ENCODE assay signal across 31 cellular contexts in the genomic region with DNA sequence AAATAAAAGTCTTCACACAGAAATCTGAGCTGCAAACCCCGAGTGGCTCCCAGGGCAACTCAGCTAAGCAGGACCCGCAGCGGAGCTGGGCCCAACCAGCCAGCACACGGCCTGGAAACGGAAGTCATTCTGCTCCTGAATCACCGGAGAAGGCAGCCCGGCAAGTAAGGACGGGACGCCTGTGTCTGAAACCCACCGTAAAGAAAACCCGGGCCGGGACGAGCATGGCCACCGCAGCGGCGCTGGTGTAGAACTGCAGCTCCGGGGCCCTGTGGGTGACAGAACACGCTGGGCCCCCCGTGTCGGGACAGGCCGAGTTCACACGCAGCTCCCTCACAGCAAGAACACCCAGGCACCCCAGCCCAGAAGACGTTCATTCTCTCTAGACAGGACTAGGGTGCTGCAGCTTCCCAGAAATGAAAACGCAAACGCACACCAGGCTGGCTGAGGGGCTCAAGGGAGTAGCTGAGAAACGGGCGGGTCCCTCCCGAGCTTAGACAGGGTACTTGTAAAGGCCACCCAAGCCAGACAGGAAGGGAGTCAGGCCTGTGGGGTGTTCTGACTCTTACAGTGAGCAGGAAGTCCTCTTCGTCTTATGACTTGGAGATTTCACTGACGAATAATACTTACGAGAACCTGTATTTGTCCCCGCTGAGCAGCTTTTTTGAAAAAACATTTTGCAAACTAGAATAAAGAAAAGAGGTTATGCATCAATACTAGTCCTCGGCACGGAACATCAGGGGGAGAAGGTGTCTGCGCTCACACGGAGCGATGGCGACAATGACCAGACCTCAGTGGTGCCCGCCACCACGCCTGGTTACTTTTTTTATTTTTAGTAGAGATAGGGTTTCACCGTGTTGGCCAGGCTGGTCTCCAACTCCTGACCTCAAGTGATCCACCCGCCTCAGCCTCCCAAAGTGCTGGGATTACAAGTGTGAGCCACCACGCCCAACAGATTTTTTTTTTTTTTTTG. TPM values are rescaled to one million over a fixed set of nuclear protein-coding genes. Genes with fewer than 3 reads are reported as not detected.
A peak's percentile ranks its signal among the peaks of the same experiment; 100 is the strongest.
DNase-seq lines count a peak whose midpoint lies in the region; ATAC-seq and TF ChIP-seq lines count a peak whose summit lies in the region.
"Had no signal": no experiment of that assay in that cellular context is flagged by ENCODE, and none has a peak within 500 bp of the region (broad histone marks: within the 10 kb centered on the region; RNA-seq: fewer than 3 reads in every experiment).

No MANE protein-coding gene starts in this region.

- no peak overlapping the region for H2AFZ ChIP-seq in mammary epithelial cell (ENCODE audit: low read depth, low read length)
- H2AFZ ChIP-seq: GM23338 had no signal

- no peak overlapping the region for H3K9ac ChIP-seq in mammary epithelial cell (ENCODE audit: insufficient read depth, low read length)

- TF ChIP-seq CTCF in GM13976 (IDR thresholded peaks at IDR 0.05; ENCODE audit: borderline replicate concordance, control extremely low read depth, extremely low read depth, insufficient read depth, missing control alignments) (no peak), HL-60 (IDR thresholded peaks at IDR 0.05; ENCODE audit: insufficient read depth, low read length) (no peak), mammary epithelial cell (conservative IDR thresholded peaks at IDR 0.05 in 1 of 2, IDR thresholded peaks at IDR 0.05 in 1 of 2; ENCODE audit: extremely low read depth in 1 of 2, insufficient read depth in 1 of 2, low read depth in 1 of 2, low read length in 2 of 2) (no peak)

- no TSS peak for BruUV-seq in mammary epithelial cell (replicated peaks; lab: Mats Ljungman, UMichigan)

- in situ Hi-C loops in GM13976 (cut with MboI; ENCODE audit: low sequenced_read_pairs, unreplicated experiment) (no loop called here), mammary epithelial cell (cut with MboI; ENCODE audit: low sequenced_read_pairs in 2 of 2) (no loop called here)

- ATAC-seq in left lobe of liver (no peak), sciatic nerve (no peak), HG02885 (IDR thresholded peaks at IDR 0.05; ENCODE audit: poor library complexity, unreplicated experiment) (no peak)
- ATAC-seq: activated CD4-positive, CD25-positive, alpha-beta regulatory T cell treated with anti-CD3 and anti-CD28 coated beads, Interleukin-2, amount 50 U/mL, for 24 hours; foreskin keratinocyte; GM12878; GM23338; natural killer cell had no signal

- 94% methylated on average over 34 of the region's 43 CpGs for WGBS in mammary epithelial cell (ENCODE audit: low coverage, missing lambda C conversion rate)

- DNase-seq in GM13976 (ENCODE audit: low spot score) (peak; percentile 8), HL-60 (ENCODE audit: low read depth in 1 of 2, low spot score in 1 of 2) (peak in 1 of 2 experiments; percentile 58), left lobe of liver (ENCODE audit: low spot score) (peak; percentile 43), sciatic nerve (ENCODE audit: low spot score) (peak; percentile 49), NCI-H82 (lab: John Stamatoyannopoulos, UW) (no peak), mammary epithelial cell (no peak)
- DNase-seq: activated CD4-positive, alpha-beta memory T cell treated with anti-CD3 and anti-CD28 coated beads, Interleukin-2, amount 10 ng/mL, durations not matched to agents 7 days and 5 days; C1 segment of cervical spinal cord; Calu3; endodermal cell; foreskin keratinocyte; KBM-7; left cardiac atrium; MM.1S; natural killer cell; NCI-H1417; NCI-H2081; NCI-H345; NCI-H748 treated with DMSO at 0.1 percent for 48 hours; occipital lobe; stimulated activated CD4-positive, alpha-beta T cell treated with anti-CD3 and anti-CD28 coated beads, Interleukin-2, amount 100 ng/mL, for 24 hours; transverse colon had no signal

- no peaks in the 10 kb centered on the region for H4K20me1 ChIP-seq in mammary epithelial cell (ENCODE audit: insufficient read depth, low read length)

- no peak overlapping the region for H3K4me2 ChIP-seq in mammary epithelial cell (ENCODE audit: insufficient read depth, low read depth, low read length)
- H3K4me2 ChIP-seq: GM23338, smooth muscle cell had no signal

- intact Hi-C loops in sciatic nerve (cut with DNase I): no loop called here
- intact Hi-C loops in mammary epithelial cell (cut with micrococcal nuclease): no loop called here

- no peak overlapping the region for H3K4me3 ChIP-seq in HL-60 (replicated peaks; ENCODE audit: insufficient read depth, low read length)
- no peak overlapping the region for H3K4me3 ChIP-seq in mammary epithelial cell (replicated peaks in 1 of 3; ENCODE audit: insufficient read depth in 1 of 3, low read depth in 2 of 3, low read length in 3 of 3)
- H3K4me3 ChIP-seq: ascending aorta, cardiac muscle cell, esophagus muscularis mucosa, GM12878, GM23338, smooth muscle cell, transverse colon had no signal

- H3K27ac ChIP-seq in HL-60 (replicated peaks): peak overlapping the region; percentile 90
- H3K27ac ChIP-seq in mammary epithelial cell (ENCODE audit: insufficient read depth, low read depth, low read length): no peak overlapping the region
- H3K27ac ChIP-seq: ascending aorta, cardiac muscle cell, esophagus muscularis mucosa, foreskin keratinocyte, transverse colon had no signal

- dilution Hi-C loops in mammary epithelial cell (cut with HindIII; ENCODE audit: low sequenced_read_pairs): no loop called here

- CTCF ChIA-PET in mammary epithelial cell (lab: Charles Lee; ENCODE audit: low non-redundant PET): no interaction called here

- H3K27me3 ChIP-seq in HL-60 (ENCODE audit: insufficient read depth, poor library complexity, severe bottlenecking): no peaks in the 10 kb centered on the region
- no peaks in the 10 kb centered on the region for H3K27me3 ChIP-seq in mammary epithelial cell (ENCODE audit: insufficient read depth, low read length)
- H3K27me3 ChIP-seq: ascending aorta, cardiac muscle cell, esophagus muscularis mucosa, foreskin keratinocyte, transverse colon had no signal

- H3K9me3 ChIP-seq in mammary epithelial cell (replicated peaks; ENCODE audit: insufficient read depth, low read length): no peaks in the 10 kb centered on the region
- H3K9me3 ChIP-seq: ascending aorta, esophagus muscularis mucosa, transverse colon had no signal

- H3K4me1 ChIP-seq in mammary epithelial cell (ENCODE audit: insufficient read depth, low read length): no peaks in the 10 kb centered on the region
- H3K4me1 ChIP-seq: ascending aorta, esophagus muscularis mucosa, foreskin keratinocyte, transverse colon had no signal

- peaks cover 2% of the 10 kb centered on the region for H3K36me3 ChIP-seq in mammary epithelial cell (ENCODE audit: insufficient read depth, low read length)

- H3K79me2 ChIP-seq in mammary epithelial cell (ENCODE audit: insufficient read depth, low read length): no peaks in the 10 kb centered on the region

RNA-seq across cellular contexts. Expression of gene CDK11B, which starts 10.9 kb away (rescaled TPM):
- total RNA-seq in left lobe of liver (8.7 TPM), sciatic nerve (27.9 TPM), mammary epithelial cell (10 to 100 TPM in 1 of 2 donors, 1 to 10 TPM in 1; 5.8 to 28.1 TPM)
- polyA plus RNA-seq in mammary epithelial cell: 3.5 TPM
- polyA minus RNA-seq in mammary epithelial cell: 13.5 TPM

RNA-seq across cellular contexts. Expression of gene SLC35E2B, which starts 22.8 kb away (rescaled TPM):
- total RNA-seq in left lobe of liver (18.6 TPM), sciatic nerve (45.6 TPM), mammary epithelial cell (10 to 100 TPM; 21.0 to 32.6 TPM)
- 8.5 TPM for polyA plus RNA-seq in mammary epithelial cell
- polyA minus RNA-seq in mammary epithelial cell: 20.2 TPM

RNA-seq across cellular contexts. Expression of gene MMP23B, which starts 37.8 kb away (rescaled TPM):
- 1.6 TPM for total RNA-seq in left lobe of liver
- 5.4 TPM for total RNA-seq in sciatic nerve
- 1 to 10 TPM; 1.0 to 2.3 TPM for total RNA-seq in mammary epithelial cell
- not detected for polyA plus RNA-seq in mammary epithelial cell
- not detected for polyA minus RNA-seq in mammary epithelial cell
- total RNA-seq: SK-MEL-5 had no signal

RNA-seq across cellular contexts. Expression of gene CDK11A, which starts 54.4 kb away (rescaled TPM):
- total RNA-seq in left lobe of liver (13.6 TPM), sciatic nerve (51.5 TPM), mammary epithelial cell (10 to 100 TPM in 1 of 2 donors, 1 to 10 TPM in 1; 9.8 to 48.0 TPM)
- 4.3 TPM for polyA plus RNA-seq in mammary epithelial cell
- polyA minus RNA-seq in mammary epithelial cell: 1.8 TPM

RNA-seq across cellular contexts. Expression of gene MIB2, which starts 54.5 kb away (rescaled TPM):
- 65.1 TPM for total RNA-seq in left lobe of liver
- total RNA-seq in sciatic nerve: 68.4 TPM
- total RNA-seq in mammary epithelial cell: 10 to 100 TPM; 44.8 to 48.5 TPM
- polyA plus RNA-seq in mammary epithelial cell: 10.0 TPM
- 2.8 TPM for polyA minus RNA-seq in mammary epithelial cell

Comparison
In these comparisons a context has a peak if more than half of its experiments do, and no peak if none do; other contexts are left out.
1. DNase-seq: peak in GM13976 (single experiment), left lobe of liver (single experiment) and sciatic nerve (single experiment); none in NCI-H82 (single experiment) and mammary epithelial cell (single experiment).